9 cellular contexts compared by ENCODE assay signal in genomic region chr2:151878655-151879563, GRCh38. TPM values are rescaled to one million over a fixed set of nuclear protein-coding genes. Genes with fewer than 3 reads are reported as not detected.
DNase-seq lines count a peak whose midpoint lies in the region; ATAC-seq and TF ChIP-seq lines count a peak whose summit lies in the region.
"Had no signal": no experiment of that assay in that cellular context is flagged by ENCODE, and none has a peak within 500 bp of the region (broad histone marks: within the 10 kb centered on the region; RNA-seq: fewer than 3 reads in every experiment).

No MANE protein-coding gene starts in this region.

- H3K27me3 ChIP-seq in spleen (replicated peaks in 1 of 7), result no peaks in the 10 kb centered on the region
- no peaks in the 10 kb centered on the region for H3K27me3 ChIP-seq in CD4-positive, alpha-beta T cell (ENCODE audit: control insufficient read depth, insufficient read depth, low read length)

- 71 to 77% (median 76%) methylated on average over 2 of the region's 2 CpGs for WGBS in spleen, 5 donors

- H3K9me3 ChIP-seq in spleen, result no peaks in the 10 kb centered on the region
- no peaks in the 10 kb centered on the region for H3K9me3 ChIP-seq in CD4-positive, alpha-beta T cell (ENCODE audit: control insufficient read depth, low read length)

- H3K27me3 Mint-ChIP-seq in CD4-positive, alpha-beta T cell, result no peaks in the 10 kb centered on the region

- H3K36me3 ChIP-seq in spleen, result no peaks in the 10 kb centered on the region

- H3K27ac ChIP-seq in spleen, result no peak overlapping the region
- H3K27ac ChIP-seq in CD4-positive, alpha-beta T cell (ENCODE audit: low read depth, low read length), result no peak overlapping the region

- POLR2A ChIA-PET in CD4-positive, alpha-beta T cell (lab: Charles Lee), result no interaction called here

- ATAC-seq in GM19463 (IDR thresholded peaks at IDR 0.05; ENCODE audit: unreplicated experiment) (peak; percentile 78), omental fat pad (ENCODE audit: low FRiP score) (peak; percentile 51), GM18519 (IDR thresholded peaks at IDR 0.05; ENCODE audit: low FRiP score, unreplicated experiment) (no peak)
- no peak for ATAC-seq in CD4-positive, alpha-beta T cell (ENCODE audit: poor library complexity)

- intact Hi-C loops in spleen (cut with DNase I; ENCODE audit: low total_unique reads), result no loop called here
- intact Hi-C loops in CD4-positive, alpha-beta T cell (cut with DNase I, micrococcal nuclease), result no loop called here

- H3K4me3 Mint-ChIP-seq in CD4-positive, alpha-beta T cell, result no peak overlapping the region

- TF ChIP-seq CTCF in choroid plexus epithelial cell (conservative IDR thresholded peaks at IDR 0.05; ENCODE audit: low read depth, low read length), result no peak
- no peak for TF ChIP-seq CTCF in omental fat pad (IDR thresholded peaks at IDR 0.05)
- TF ChIP-seq CTCF in spleen (IDR thresholded peaks at IDR 0.05 in 8 of 11, conservative IDR thresholded peaks at IDR 0.05 in 3 of 11), result no peak
- no peak for TF ChIP-seq CTCF in CD4-positive, alpha-beta T cell (IDR thresholded peaks at IDR 0.05)

- DNase-seq in M059J (ENCODE audit: low read depth), result peak; percentile 68
- peak; percentile 30 for DNase-seq in choroid plexus epithelial cell (ENCODE audit: low read depth)
- DNase-seq in omental fat pad (ENCODE audit: low spot score), result no peak
- DNase-seq in GOT3 (lab: John Stamatoyannopoulos, UW), result no peak
- DNase-seq in spleen, result no peak
- no peak for DNase-seq in CD4-positive, alpha-beta T cell
- DNase-seq: activated effector memory CD4-positive, alpha-beta T cell treated with anti-CD3 and anti-CD28 coated beads, Interleukin-2, amount 50 U/mL, for 16 hours had no signal

- no peaks in the 10 kb centered on the region for H3K9me3 Mint-ChIP-seq in CD4-positive, alpha-beta T cell

- H3K27ac Mint-ChIP-seq in CD4-positive, alpha-beta T cell, result no peak overlapping the region

- H3K4me3 ChIP-seq in choroid plexus epithelial cell (ENCODE audit: low read depth, low read length) (no peak overlapping the region), spleen (no peak overlapping the region)

- H3K4me1 ChIP-seq in spleen, result peaks cover 0 to 5% (median 0%) of the 10 kb centered on the region in 6 donors

- no peaks in the 10 kb centered on the region for H3K4me1 Mint-ChIP-seq in CD4-positive, alpha-beta T cell (ENCODE audit: low read depth)

- CTCF ChIA-PET in CD4-positive, alpha-beta T cell (lab: Charles Lee), result no interaction called here

- no peak for TF ChIP-seq POLR2A in spleen (IDR thresholded peaks at IDR 0.05)

- no peaks in the 10 kb centered on the region for H3K36me3 Mint-ChIP-seq in CD4-positive, alpha-beta T cell (ENCODE audit: low read depth)

RNA-seq across cellular contexts. Expression of gene ARL5A, which starts 50.7 kb away (rescaled TPM):
- total RNA-seq in M059J (2014; rRNA removed; shearing (Covaris generic)), result 21.1 and 60.4 TPM in 2 replicates
- total RNA-seq in omental fat pad (10 to 100 TPM; 44.2 to 63.5 (median 55.0) TPM), spleen (10 to 100 TPM; 38.6 to 89.9 (median 50.5) TPM)
- 10 to 100 TPM in 2 of 3 donors, 1 to 10 TPM in 1; 9.5 to 14.7 (median 13.6) TPM for polyA plus RNA-seq in spleen
- total RNA-seq in CD4-positive, alpha-beta T cell, result 10 to 100 TPM; 16.9 to 20.5 TPM

Comparison
In these comparisons a context has a peak if more than half of its experiments do, and no peak if none do; other contexts are left out.
1. ATAC-seq: peak in GM19463 (single experiment) and omental fat pad (single experiment); none in GM18519 (single experiment) and CD4-positive, alpha-beta T cell (single experiment).
2. DNase-seq: peak in M059J (single experiment) and choroid plexus epithelial cell (single experiment); none in omental fat pad (single experiment), GOT3 (single experiment), spleen (single experiment) and CD4-positive, alpha-beta T cell (0 of 10).